10 cellular contexts compared by ENCODE assay signal in the genomic region with DNA sequence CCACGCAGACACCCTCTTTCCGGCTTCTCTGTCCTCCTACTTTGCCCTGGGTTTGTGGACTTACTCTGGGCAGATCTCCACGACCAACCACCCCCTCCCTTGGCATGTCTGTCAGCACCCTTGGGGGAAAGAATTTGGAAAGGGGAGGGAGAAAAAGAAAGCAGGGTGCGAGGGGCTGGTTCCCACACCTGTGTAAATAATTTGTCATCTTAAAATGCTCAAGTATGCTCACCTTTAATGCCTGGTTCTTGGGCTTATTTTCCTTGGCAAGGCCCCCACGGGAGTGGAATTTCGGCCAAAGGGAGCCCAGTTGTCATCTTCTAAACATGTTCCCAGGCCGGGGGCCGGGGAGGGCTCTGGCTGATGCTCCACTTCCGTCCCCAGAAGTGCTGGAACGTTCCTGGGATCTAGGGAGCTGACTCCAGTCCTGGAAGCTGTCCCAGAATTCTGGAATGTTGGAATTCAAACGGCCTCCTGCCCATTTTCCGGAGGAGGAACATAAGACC.
DNase-seq lines count a peak whose midpoint lies in the region; ATAC-seq and TF ChIP-seq lines count a peak whose summit lies in the region.
"Had no signal": no experiment of that assay in that cellular context is flagged by ENCODE, and none has a peak within 500 bp of the region (broad histone marks: within the 10 kb centered on the region; RNA-seq: fewer than 3 reads in every experiment).

No MANE protein-coding gene starts in this region.

- TF ChIP-seq CTCF in lung (IDR thresholded peaks at IDR 0.05; ENCODE audit: control extremely low read depth, extremely low read depth), result no peak
- no peak for TF ChIP-seq CTCF in upper lobe of left lung (IDR thresholded peaks at IDR 0.05)

- ATAC-seq in lung (ENCODE audit: insufficient read depth, low FRiP score) (peak; percentile 57), upper lobe of left lung (ENCODE audit: low FRiP score in 2 of 2) (peak; percentile 20 to 70)
- ATAC-seq: activated CD4-positive, alpha-beta T cell treated with anti-CD3 and anti-CD28 coated beads for 36 hours; naive thymus-derived CD4-positive, alpha-beta T cell had no signal

- no peaks in the 10 kb centered on the region for H3K27me3 ChIP-seq in MG63
- no peaks in the 10 kb centered on the region for H3K27me3 ChIP-seq in duodenal mucosa (ENCODE audit: control insufficient read depth in 1 of 2, insufficient read depth in 2 of 2, low read length in 2 of 2)
- H3K27me3 ChIP-seq in lung (ENCODE audit: control insufficient read depth, insufficient read depth), result no peaks in the 10 kb centered on the region
- H3K27me3 ChIP-seq in upper lobe of left lung, result no peaks in the 10 kb centered on the region

- WGBS in lung, 2 donors, result 36 to 66% methylated on average over 12 of the region's 12 CpGs
- WGBS in upper lobe of left lung, 2 donors, result 48 to 49% methylated on average over 6 to 12 of the region's 12 CpGs

- H3K4me3 ChIP-seq in MG63, result no peak overlapping the region
- no peak overlapping the region for H3K4me3 ChIP-seq in duodenal mucosa (ENCODE audit: low read depth in 1 of 2, low read length in 2 of 2)
- H3K4me3 ChIP-seq in lung, result no peak overlapping the region
- H3K4me3 ChIP-seq in upper lobe of left lung, result no peak overlapping the region

- peak in 2 of 4 donors; percentile 38 to 56 for TF ChIP-seq EP300 in upper lobe of left lung (IDR thresholded peaks at IDR 0.05)

- H3K27ac ChIP-seq in duodenal mucosa (ENCODE audit: low read depth, low read length), result peak overlapping the region; percentile 17
- H3K27ac ChIP-seq in lung (ENCODE audit: low read depth in 1 of 2, low read length in 1 of 2), result peak overlapping the region; percentile 29 to 66
- H3K27ac ChIP-seq in upper lobe of left lung, result peak overlapping the region; percentile 68 to 89 (median 75)

- H3K36me3 ChIP-seq in MG63 (no peaks in the 10 kb centered on the region), duodenal mucosa (ENCODE audit: control insufficient read depth in 1 of 2, insufficient read depth in 2 of 2, low read length in 2 of 2) (no peaks in the 10 kb centered on the region), lung (ENCODE audit: control insufficient read depth in 2 of 2, insufficient read depth in 2 of 2, low read length in 2 of 2) (no peaks in the 10 kb centered on the region), upper lobe of left lung (no peaks in the 10 kb centered on the region)

- H3K9me3 ChIP-seq in MG63, result no peaks in the 10 kb centered on the region
- H3K9me3 ChIP-seq in duodenal mucosa (ENCODE audit: control insufficient read depth in 1 of 2, low read length in 2 of 2), result no peaks in the 10 kb centered on the region
- no peaks in the 10 kb centered on the region for H3K9me3 ChIP-seq in lung (ENCODE audit: control insufficient read depth in 2 of 2, insufficient read depth in 1 of 2, low read length in 1 of 2)
- H3K9me3 ChIP-seq in upper lobe of left lung, result no peaks in the 10 kb centered on the region

- H3K4me1 ChIP-seq in duodenal mucosa (ENCODE audit: control insufficient read depth in 1 of 2, insufficient read depth in 2 of 2, low read length in 2 of 2), result peaks cover 8 to 12% of the 10 kb centered on the region in 2 donors
- H3K4me1 ChIP-seq in lung (ENCODE audit: control insufficient read depth in 2 of 2, insufficient read depth in 2 of 2, low read length in 2 of 2), result peaks cover 11 to 25% of the 10 kb centered on the region in 2 donors
- peaks cover 33 to 56% (median 41%) of the 10 kb centered on the region in 4 donors for H3K4me1 ChIP-seq in upper lobe of left lung

- peak in 1 of 4 donors; percentile 50 for TF ChIP-seq POLR2A in upper lobe of left lung (IDR thresholded peaks at IDR 0.05)

- DNase-seq in MG63 (peak; percentile 92), lung (ENCODE audit: low spot score) (peak; percentile 79), upper lobe of left lung (peak in 1 of 2 donors; percentile 72), NCI-H1105 treated with DMSO at 0.1 percent for 48 hours (lab: John Stamatoyannopoulos, UW) (no peak), NCI-H1092 (lab: John Stamatoyannopoulos, UW) (no peak), NCI-H345 (lab: John Stamatoyannopoulos, UW) (no peak), SHP77 treated with DMSO at 0.1 percent for 48 hours (lab: John Stamatoyannopoulos, UW) (no peak)
- DNase-seq: activated CD4-positive, alpha-beta T cell treated with anti-CD3 and anti-CD28 coated beads for 36 hours; naive thymus-derived CD4-positive, alpha-beta T cell had no signal

- no peak overlapping the region for H3K9ac ChIP-seq in duodenal mucosa (ENCODE audit: low read depth in 1 of 2, low read length in 2 of 2)

Comparison
In these comparisons a context has a peak if more than half of its experiments do, and no peak if none do; other contexts are left out.
1. DNase-seq: peak in MG63 (single experiment) and lung (single experiment); none in NCI-H1105 treated with DMSO at 0.1 percent for 48 hours (single experiment), NCI-H1092 (single experiment), NCI-H345 (single experiment) and SHP77 treated with DMSO at 0.1 percent for 48 hours (single experiment).
2. H3K27ac ChIP-seq: peak in every context shown above with its lines; median percentile 75 in upper lobe of left lung; 48 in lung; 17 in duodenal mucosa.